ENCODE assay signal across 8 cellular contexts in the genomic region with DNA sequence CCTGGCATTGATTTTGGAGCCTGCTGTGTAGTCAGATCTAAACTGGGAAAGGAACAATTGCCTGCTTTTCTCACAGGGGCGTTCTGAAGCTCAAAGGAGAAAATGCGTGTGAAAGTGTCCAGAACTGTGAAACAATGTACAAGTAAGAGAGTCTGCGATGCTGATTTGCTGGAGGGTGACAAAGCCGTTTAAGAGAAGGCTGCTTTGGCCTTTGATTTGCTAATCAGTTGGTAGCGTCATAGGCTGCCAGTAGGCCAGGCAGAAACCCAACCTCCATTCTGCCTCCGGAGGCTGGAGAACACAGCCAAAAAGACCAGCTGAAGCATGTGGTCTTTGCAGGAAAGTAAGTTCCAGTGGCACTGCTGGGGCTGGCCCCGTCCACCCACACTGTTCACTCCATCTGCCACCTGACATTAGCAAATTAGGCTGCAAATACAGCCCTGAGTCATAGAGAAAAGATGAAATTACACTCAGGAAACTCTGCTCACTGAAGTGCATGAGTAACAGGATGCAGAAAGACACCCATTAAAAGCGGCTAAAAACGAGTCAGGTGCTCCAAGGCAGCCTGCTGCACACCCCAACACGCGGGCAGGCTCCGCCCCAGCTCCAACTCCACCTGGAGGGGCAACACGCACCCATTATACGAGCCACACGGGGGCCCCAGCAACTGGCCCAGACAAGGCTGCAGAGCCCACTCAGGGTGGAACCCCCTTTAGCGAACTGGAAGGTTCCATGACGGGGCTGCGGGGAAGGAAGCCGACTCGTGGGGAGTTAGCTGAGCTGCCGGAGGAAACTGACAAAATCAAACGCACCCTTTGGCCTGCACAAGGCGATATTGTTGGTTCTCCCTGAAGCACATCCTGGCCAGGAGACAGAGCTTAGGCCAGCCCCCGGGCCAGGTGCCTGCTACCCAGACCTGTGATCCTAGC. TPM values are rescaled to one million over a fixed set of nuclear protein-coding genes. Genes with fewer than 3 reads are reported as not detected.
DNase-seq lines count a peak whose midpoint lies in the region; ATAC-seq, FAIRE-seq and TF ChIP-seq lines count a peak whose summit lies in the region.

No MANE protein-coding gene starts in this region.

- CTCF ChIA-PET in activated CD8-positive, alpha-beta memory T cell treated with anti-CD3 and anti-CD28 coated beads, Interleukin-2, amount 10 ng/mL, durations not matched to agents 7 days and 5 days (lab: Charles Lee), result interaction anchor here (0.9 to 4.7 kb wide), 21 partner anchors 8 to 107 kb away, joined by 3 to 54 read pairs (median 4); no protein-coding TSS in a partner anchor
- CTCF ChIA-PET in endothelial cell of umbilical vein (lab: Charles Lee), result no interaction called here

- H3K4me3 Mint-ChIP-seq in activated CD8-positive, alpha-beta memory T cell treated with anti-CD3 and anti-CD28 coated beads, Interleukin-2, amount 10 ng/mL, durations not matched to agents 7 days and 5 days, result peak overlapping the region; percentile 57

- H3K27ac ChIP-seq in endothelial cell of umbilical vein (ENCODE audit: insufficient read depth, low read depth, low read length) (no peak overlapping the region), esophagus muscularis mucosa (replicated peaks in 1 of 4) (no peak overlapping the region)

- no peaks in the 10 kb centered on the region for H3K36me3 ChIP-seq in endothelial cell of umbilical vein (ENCODE audit: control insufficient read depth in 2 of 2, extremely low read depth in 1 of 2, insufficient read depth in 2 of 2, low read length in 2 of 2)
- H3K36me3 ChIP-seq in esophagus muscularis mucosa, result no peaks in the 10 kb centered on the region

- no peaks in the 10 kb centered on the region for H3K27me3 Mint-ChIP-seq in activated CD8-positive, alpha-beta memory T cell treated with anti-CD3 and anti-CD28 coated beads, Interleukin-2, amount 10 ng/mL, durations not matched to agents 7 days and 5 days

- FAIRE-seq in endothelial cell of umbilical vein (lab: Jason Lieb, UNC), result no peak

- TF ChIP-seq CTCF in endothelial cell of umbilical vein (IDR thresholded peaks at IDR 0.05; ENCODE audit: extremely low read depth in 1 of 2, insufficient read depth in 1 of 2, low read depth in 1 of 2, low read length in 2 of 2) (no peak), esophagus muscularis mucosa (IDR thresholded peaks at IDR 0.05) (no peak)

- POLR2A ChIA-PET in endothelial cell of umbilical vein (lab: Charles Lee), result no interaction called here

- H3K36me3 Mint-ChIP-seq in activated CD8-positive, alpha-beta memory T cell treated with anti-CD3 and anti-CD28 coated beads, Interleukin-2, amount 10 ng/mL, durations not matched to agents 7 days and 5 days, result peaks cover 6% of the 10 kb centered on the region

- BruUV-seq in endothelial cell of umbilical vein (replicated peaks; lab: Mats Ljungman, UMichigan), result no TSS peak

- H3K79me2 ChIP-seq in endothelial cell of umbilical vein (ENCODE audit: control insufficient read depth, insufficient read depth, low read length), result no peaks in the 10 kb centered on the region

- 56% methylated on average over 23 of the region's 24 CpGs for WGBS in esophagus muscularis mucosa

- DNase-seq in NCI-H2171 (lab: John Stamatoyannopoulos, UW) (peak; percentile 41), endothelial cell of umbilical vein (ENCODE audit: low read depth, low spot score) (peak; percentile 25), posterior cingulate gyrus (peak; percentile 60 to 96 (median 75)), esophagus muscularis mucosa (ENCODE audit: extremely low spot score) (no peak), SKM-1 treated with dmso at 0.1 percent for 144 hours (lab: John Stamatoyannopoulos, UW; ENCODE audit: unreplicated experiment) (no peak)
- peak; percentile 98 for DNase-seq in activated CD8-positive, alpha-beta memory T cell treated with anti-CD3 and anti-CD28 coated beads, Interleukin-2, amount 10 ng/mL, durations not matched to agents 7 days and 5 days

- intact Hi-C loops in endothelial cell of umbilical vein (cut with micrococcal nuclease), result no loop called here
- intact Hi-C loops in posterior cingulate gyrus (cut with DNase I), result no loop called here
- intact Hi-C loops in esophagus muscularis mucosa (cut with DNase I), result no loop called here

- H3K4me3 ChIP-seq in endothelial cell of umbilical vein (replicated peaks in 1 of 3; ENCODE audit: insufficient read depth in 1 of 3, low read depth in 1 of 3, low read length in 3 of 3) (no peak overlapping the region), esophagus muscularis mucosa (no peak overlapping the region)

- H3K9me3 ChIP-seq in endothelial cell of umbilical vein (replicated peaks; ENCODE audit: control insufficient read depth, insufficient read depth, low read length) (no peaks in the 10 kb centered on the region), esophagus muscularis mucosa (no peaks in the 10 kb centered on the region)

- peaks cover 65% of the 10 kb centered on the region for H3K4me1 Mint-ChIP-seq in activated CD8-positive, alpha-beta memory T cell treated with anti-CD3 and anti-CD28 coated beads, Interleukin-2, amount 10 ng/mL, durations not matched to agents 7 days and 5 days

- no peaks in the 10 kb centered on the region for H3K9me1 ChIP-seq in endothelial cell of umbilical vein (replicated peaks; ENCODE audit: control insufficient read depth, extremely low read depth, insufficient read depth, low read length)

- H3K4me2 ChIP-seq in endothelial cell of umbilical vein (ENCODE audit: insufficient read depth, low read length), result no peak overlapping the region

- H3K9me3 Mint-ChIP-seq in activated CD8-positive, alpha-beta memory T cell treated with anti-CD3 and anti-CD28 coated beads, Interleukin-2, amount 10 ng/mL, durations not matched to agents 7 days and 5 days (ENCODE audit: low read depth), result no peaks in the 10 kb centered on the region

- TF ChIP-seq POLR2A in GM18526 (IDR thresholded peaks at IDR 0.05; ENCODE audit: extremely low read depth, insufficient read length) (peak; percentile 63), endothelial cell of umbilical vein (IDR thresholded peaks at IDR 0.05; ENCODE audit: low read depth, low read length) (no peak), esophagus muscularis mucosa (IDR thresholded peaks at IDR 0.05; ENCODE audit: low read depth) (no peak)

- ATAC-seq in HG02885 (IDR thresholded peaks at IDR 0.05; ENCODE audit: poor library complexity, unreplicated experiment), result peak; percentile 67
- ATAC-seq in activated CD8-positive, alpha-beta memory T cell treated with anti-CD3 and anti-CD28 coated beads, Interleukin-2, amount 10 ng/mL, durations not matched to agents 7 days and 5 days, result peak; percentile 82

- no peaks in the 10 kb centered on the region for H3K27me3 ChIP-seq in endothelial cell of umbilical vein (ENCODE audit: control insufficient read depth in 2 of 2, insufficient read depth in 2 of 2, low read length in 2 of 2)
- H3K27me3 ChIP-seq in esophagus muscularis mucosa, result peaks cover 0 to 4% (median 0%) of the 10 kb centered on the region in 4 donors

- dilution Hi-C loops in endothelial cell of umbilical vein (cut with MboI; ENCODE audit: extremely low pct_ligation_motif_present, low sequenced_read_pairs), result no loop called here

- H4K20me1 ChIP-seq in endothelial cell of umbilical vein (replicated peaks; ENCODE audit: control insufficient read depth, extremely low read depth, insufficient read depth, low read length), result no peaks in the 10 kb centered on the region

- no peak for TF ChIP-seq EP300 in esophagus muscularis mucosa (IDR thresholded peaks at IDR 0.05)

- peak overlapping the region; percentile 99 for H3K27ac Mint-ChIP-seq in activated CD8-positive, alpha-beta memory T cell treated with anti-CD3 and anti-CD28 coated beads, Interleukin-2, amount 10 ng/mL, durations not matched to agents 7 days and 5 days

- H3K9ac ChIP-seq in endothelial cell of umbilical vein (replicated peaks; ENCODE audit: extremely low read depth, insufficient read depth, low read length), result no peak overlapping the region

- H2AFZ ChIP-seq in endothelial cell of umbilical vein (ENCODE audit: low read depth, low read length), result no peak overlapping the region

- peaks cover 3% of the 10 kb centered on the region for H3K4me1 ChIP-seq in endothelial cell of umbilical vein (ENCODE audit: control insufficient read depth, extremely low read depth, insufficient read depth, low read length)
- no peaks in the 10 kb centered on the region for H3K4me1 ChIP-seq in esophagus muscularis mucosa

TF ChIP-seq in endothelial cell of umbilical vein, 7 proteins besides CTCF, POLR2A, EP300 and RAD21:
- TF ChIP-seq, protein P1, sequence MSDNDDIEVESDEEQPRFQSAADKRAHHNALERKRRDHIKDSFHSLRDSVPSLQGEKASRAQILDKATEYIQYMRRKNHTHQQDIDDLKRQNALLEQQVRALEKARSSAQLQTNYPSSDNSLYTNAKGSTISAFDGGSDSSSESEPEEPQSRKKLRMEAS (IDR thresholded peaks at IDR 0.05; ENCODE audit: insufficient read depth, insufficient read length), result no peak
- peak; percentile 47 for TF ChIP-seq FOS (IDR thresholded peaks at IDR 0.05; ENCODE audit: borderline replicate concordance, insufficient read depth, low read length)
TF ChIP-seq in endothelial cell of umbilical vein: peak in this region for 1.

RNA-seq across cellular contexts. Expression of a gene that starts 31.6 kb away (rescaled TPM):
- total RNA-seq in activated CD8-positive, alpha-beta memory T cell treated with anti-CD3 and anti-CD28 coated beads, Interleukin-2, amount 10 ng/mL, durations not matched to agents 7 days and 5 days, result not detected
- total RNA-seq in endothelial cell of umbilical vein (not detected in 2 replicates), esophagus muscularis mucosa (not detected)
- polyA plus RNA-seq in endothelial cell of umbilical vein, result not detected in 2 replicates
- polyA plus RNA-seq in endothelial cell of umbilical vein (2011; cell fraction: cytosol; rRNA removed), result not detected in 2 replicates
- polyA plus RNA-seq in endothelial cell of umbilical vein (2011; cell fraction: nucleus; rRNA removed), result not detected in 2 replicates
- not detected in 2 replicates for polyA plus RNA-seq in endothelial cell of umbilical vein (2012)
- polyA minus RNA-seq in endothelial cell of umbilical vein, result not detected in 2 replicates
- not detected for polyA minus RNA-seq in endothelial cell of umbilical vein (2011; cell fraction: cytosol; rRNA and poly(A)+ RNA removed)
- polyA minus RNA-seq in endothelial cell of umbilical vein (2011; cell fraction: nucleus; rRNA and poly(A)+ RNA removed), result not detected in 2 replicates

RNA-seq across cellular contexts. Expression of a gene that starts 36.7 kb away (rescaled TPM):
- total RNA-seq in activated CD8-positive, alpha-beta memory T cell treated with anti-CD3 and anti-CD28 coated beads, Interleukin-2, amount 10 ng/mL, durations not matched to agents 7 days and 5 days, result not detected
- total RNA-seq in endothelial cell of umbilical vein (not detected in 2 replicates), esophagus muscularis mucosa (not detected)
- polyA plus RNA-seq in endothelial cell of umbilical vein, result not detected in 2 replicates
- polyA plus RNA-seq in endothelial cell of umbilical vein (2011; cell fraction: cytosol; rRNA removed), result not detected in 2 replicates
- not detected in 2 replicates for polyA plus RNA-seq in endothelial cell of umbilical vein (2011; cell fraction: nucleus; rRNA removed)
- polyA plus RNA-seq in endothelial cell of umbilical vein (2012), result 3.7 and 4.8 TPM in 2 replicates
- not detected in 2 replicates for polyA minus RNA-seq in endothelial cell of umbilical vein
- polyA minus RNA-seq in endothelial cell of umbilical vein (2011; cell fraction: cytosol; rRNA and poly(A)+ RNA removed), result not detected
- polyA minus RNA-seq in endothelial cell of umbilical vein (2011; cell fraction: nucleus; rRNA and poly(A)+ RNA removed), result not detected in 2 replicates

Comparison
In these comparisons a context has a peak if more than half of its experiments do, and no peak if none do; other contexts are left out.
1. DNase-seq: peak in NCI-H2171 (single experiment), activated CD8-positive, alpha-beta memory T cell treated with anti-CD3 and anti-CD28 coated beads, Interleukin-2, amount 10 ng/mL, durations not matched to agents 7 days and 5 days (single experiment), endothelial cell of umbilical vein (single experiment) and posterior cingulate gyrus (10 of 10); none in esophagus muscularis mucosa (single experiment) and SKM-1 treated with dmso at 0.1 percent for 144 hours (single experiment).